Comparison of ENCODE assay signal across 9 cellular contexts in the genomic region with DNA sequence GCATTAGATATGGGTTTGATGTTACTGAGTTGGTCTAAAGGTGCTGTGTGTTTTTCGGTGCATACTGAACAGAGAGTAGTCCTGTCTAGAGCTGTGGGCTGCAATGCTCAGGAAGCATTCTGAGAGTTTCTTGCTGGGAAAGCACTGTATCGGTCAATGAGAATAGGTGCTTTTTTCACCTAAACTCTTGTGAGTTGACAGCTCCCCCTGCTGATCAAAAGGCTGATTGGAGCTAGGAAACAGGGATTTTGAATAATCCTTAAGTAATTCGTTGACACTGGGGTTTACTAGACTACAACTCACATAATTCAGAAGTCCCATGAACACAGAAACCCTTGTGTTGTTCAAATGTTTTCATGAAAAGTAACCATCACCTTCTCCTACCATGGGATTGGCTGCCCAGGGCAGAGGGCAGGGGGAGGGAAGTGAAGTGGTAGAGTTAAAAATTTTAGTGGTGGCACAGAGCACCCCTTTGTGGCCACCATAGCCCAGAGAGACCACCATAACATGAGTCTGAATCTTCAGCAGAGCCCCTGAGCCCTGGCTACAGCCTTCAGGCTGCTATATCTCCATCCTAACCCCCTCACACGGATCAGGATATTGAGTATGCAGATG. TPM values are rescaled to one million over a fixed set of nuclear protein-coding genes. Genes with fewer than 3 reads are reported as not detected.
DNase-seq lines count a peak whose midpoint lies in the region; ATAC-seq, FAIRE-seq and TF ChIP-seq lines count a peak whose summit lies in the region.
"Had no signal": no experiment of that assay in that cellular context is flagged by ENCODE, and none has a peak within 500 bp of the region (broad histone marks: within the 10 kb centered on the region; RNA-seq: fewer than 3 reads in every experiment).

No MANE protein-coding gene starts in this region.

- H3K9ac ChIP-seq in mammary epithelial cell (ENCODE audit: insufficient read depth, low read length) (no peak overlapping the region), kidney (ENCODE audit: low read length in 2 of 2) (no peak overlapping the region)
- H3K9ac ChIP-seq: BLaER1 had no signal

- H3K9me3 ChIP-seq in mammary epithelial cell (replicated peaks; ENCODE audit: insufficient read depth, low read length) (no peaks in the 10 kb centered on the region), kidney (ENCODE audit: control insufficient read depth in 1 of 2, low read length in 2 of 2) (no peaks in the 10 kb centered on the region)
- H3K9me3 ChIP-seq: BLaER1 had no signal

- H3K27me3 ChIP-seq in mammary epithelial cell (ENCODE audit: insufficient read depth, low read length), result no peaks in the 10 kb centered on the region
- H3K27me3 ChIP-seq: BLaER1 had no signal

- TF ChIP-seq CTCF in mammary epithelial cell (conservative IDR thresholded peaks at IDR 0.05 in 1 of 2, IDR thresholded peaks at IDR 0.05 in 1 of 2; ENCODE audit: extremely low read depth in 1 of 2, insufficient read depth in 1 of 2, low read depth in 1 of 2, low read length in 2 of 2) (peak; percentile 70 to 82), kidney (IDR thresholded peaks at IDR 0.05; ENCODE audit: borderline replicate concordance, extremely low read depth, insufficient read depth) (peak; percentile 80)

- DNase-seq in DMS153 (lab: John Stamatoyannopoulos, UW), result peak; percentile 6
- no peak for DNase-seq in DMS153 treated with DMSO at 0.1 percent for 48 hours (lab: John Stamatoyannopoulos, UW; ENCODE audit: unreplicated experiment)
- DNase-seq in HTR-8/SVneo (ENCODE audit: insufficient read length, low spot score), result no peak
- DNase-seq in mammary epithelial cell, result peak; percentile 52
- DNase-seq in kidney, result peak; percentile 15
- DNase-seq in stimulated activated naive CD4-positive, alpha-beta T cell treated with Interleukin-2 at 50 U/mL for 16 hours (lab: John Stamatoyannopoulos, UW), result peak; percentile 23

- no peak overlapping the region for H3K27ac ChIP-seq in mammary epithelial cell (ENCODE audit: insufficient read depth, low read depth, low read length)
- no peak overlapping the region for H3K27ac ChIP-seq in kidney (ENCODE audit: low read depth in 2 of 2, low read length in 2 of 2)
- H3K27ac ChIP-seq: BLaER1 had no signal

- no peaks in the 10 kb centered on the region for H3K36me3 ChIP-seq in mammary epithelial cell (ENCODE audit: insufficient read depth, low read length)
- H3K36me3 ChIP-seq in kidney (ENCODE audit: control insufficient read depth in 1 of 2, insufficient read depth in 2 of 2, low read length in 2 of 2), result no peaks in the 10 kb centered on the region
- H3K36me3 ChIP-seq: BLaER1 had no signal

- dilution Hi-C loops in mammary epithelial cell (cut with HindIII; ENCODE audit: low sequenced_read_pairs), result loop anchor here (10.0 kb wide), 1 partner anchor 267 kb away; no protein-coding TSS in a partner anchor

- WGBS in mammary epithelial cell (ENCODE audit: low coverage, missing lambda C conversion rate), result 4% methylated on average over 4 of the region's 4 CpGs

- CTCF ChIA-PET in mammary epithelial cell (lab: Charles Lee; ENCODE audit: low non-redundant PET), result interaction anchor here (0.6 kb wide), 2 partner anchors 272 to 401 kb away, joined by 3 to 6 read pairs; no protein-coding TSS in a partner anchor

- H3K4me1 ChIP-seq in mammary epithelial cell (ENCODE audit: insufficient read depth, low read length) (no peaks in the 10 kb centered on the region), kidney (ENCODE audit: control insufficient read depth in 1 of 2, insufficient read depth in 1 of 2, low read depth in 1 of 2, low read length in 2 of 2) (no peaks in the 10 kb centered on the region)
- H3K4me1 ChIP-seq: BLaER1 had no signal

- in situ Hi-C loops in mammary epithelial cell (cut with MboI; ENCODE audit: low sequenced_read_pairs in 2 of 2), result loop anchor here (5.0 to 25.0 kb wide), 6 partner anchors 95 to 757 kb away; partner anchors contain the start of genes CISH (in 1 of the 2) and MAPKAPK3 (in 1 of the 2)

- H4K20me1 ChIP-seq in mammary epithelial cell (ENCODE audit: insufficient read depth, low read length), result no peaks in the 10 kb centered on the region
- H4K20me1 ChIP-seq: BLaER1 had no signal

- H2AFZ ChIP-seq in mammary epithelial cell (ENCODE audit: low read depth, low read length), result no peak overlapping the region

- no peak overlapping the region for H3K4me3 ChIP-seq in mammary epithelial cell (replicated peaks in 1 of 3; ENCODE audit: insufficient read depth in 1 of 3, low read depth in 2 of 3, low read length in 3 of 3)
- H3K4me3 ChIP-seq in kidney (ENCODE audit: low read length in 2 of 2), result no peak overlapping the region
- H3K4me3 ChIP-seq: BLaER1 had no signal

- FAIRE-seq in HTR-8/SVneo (lab: Jason Lieb, UNC) (peak; percentile 90), kidney (lab: Jason Lieb, UNC) (peak; percentile 63)

- peak; percentile 92 for ATAC-seq in SK-N-SH treated with all-trans-retinoic acid at 6 μM for 48 hours
- no peak for ATAC-seq in HG03139 (IDR thresholded peaks at IDR 0.05; ENCODE audit: unreplicated experiment)

- BruUV-seq in mammary epithelial cell (replicated peaks; lab: Mats Ljungman, UMichigan), result no TSS peak

- H3K79me2 ChIP-seq in mammary epithelial cell (ENCODE audit: insufficient read depth, low read length), result no peaks in the 10 kb centered on the region

- intact Hi-C loops in mammary epithelial cell (cut with micrococcal nuclease), result loop anchor here (1.0 to 10.0 kb wide), 6 partner anchors 61 to 756 kb away; no protein-coding TSS in a partner anchor
- intact Hi-C loops in kidney (cut with DNase I), result loop anchor here (10.0 kb wide), 2 partner anchors 267 to 747 kb away; no protein-coding TSS in a partner anchor

- H3K4me2 ChIP-seq in mammary epithelial cell (ENCODE audit: insufficient read depth, low read depth, low read length), result no peak overlapping the region
- H3K4me2 ChIP-seq: BLaER1 had no signal

TF ChIP-seq in SK-N-SH treated with all-trans-retinoic acid at 6 μM for 48 hours, 23 proteins besides CTCF, POLR2A, EP300 and RAD21 (continues in another document):
- TF ChIP-seq OSR1 (CRISPR knock-in tag; IDR thresholded peaks at IDR 0.05) (no peak), PPARA (CRISPR knock-in tag; IDR thresholded peaks at IDR 0.05; ENCODE audit: borderline replicate concordance) (no peak), RARB (CRISPR knock-in tag; IDR thresholded peaks at IDR 0.05) (no peak), ZNF70 (CRISPR knock-in tag; IDR thresholded peaks at IDR 0.05) (no peak), GLIS3 (CRISPR knock-in tag; IDR thresholded peaks at IDR 0.05) (no peak), ZC3H10 (CRISPR knock-in tag; IDR thresholded peaks at IDR 0.05) (no peak)
- TF ChIP-seq, protein P1, sequence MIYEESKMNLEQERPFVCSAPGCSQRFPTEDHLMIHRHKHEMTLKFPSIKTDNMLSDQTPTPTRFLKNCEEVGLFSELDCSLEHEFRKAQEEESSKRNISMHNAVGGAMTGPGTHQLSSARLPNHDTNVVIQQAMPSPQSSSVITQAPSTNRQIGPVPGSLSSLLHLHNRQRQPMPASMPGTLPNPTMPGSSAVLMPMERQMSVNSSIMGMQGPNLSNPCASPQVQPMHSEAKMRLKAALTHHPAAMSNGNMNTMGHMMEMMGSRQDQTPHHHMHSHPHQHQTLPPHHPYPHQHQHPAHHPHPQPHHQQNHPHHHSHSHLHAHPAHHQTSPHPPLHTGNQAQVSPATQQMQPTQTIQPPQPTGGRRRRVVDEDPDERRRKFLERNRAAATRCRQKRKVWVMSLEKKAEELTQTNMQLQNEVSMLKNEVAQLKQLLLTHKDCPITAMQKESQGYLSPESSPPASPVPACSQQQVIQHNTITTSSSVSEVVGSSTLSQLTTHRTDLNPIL (CRISPR knock-in tag; IDR thresholded peaks at IDR 0.05; ENCODE audit: low read depth), result no peak
- TF ChIP-seq, protein P2, sequence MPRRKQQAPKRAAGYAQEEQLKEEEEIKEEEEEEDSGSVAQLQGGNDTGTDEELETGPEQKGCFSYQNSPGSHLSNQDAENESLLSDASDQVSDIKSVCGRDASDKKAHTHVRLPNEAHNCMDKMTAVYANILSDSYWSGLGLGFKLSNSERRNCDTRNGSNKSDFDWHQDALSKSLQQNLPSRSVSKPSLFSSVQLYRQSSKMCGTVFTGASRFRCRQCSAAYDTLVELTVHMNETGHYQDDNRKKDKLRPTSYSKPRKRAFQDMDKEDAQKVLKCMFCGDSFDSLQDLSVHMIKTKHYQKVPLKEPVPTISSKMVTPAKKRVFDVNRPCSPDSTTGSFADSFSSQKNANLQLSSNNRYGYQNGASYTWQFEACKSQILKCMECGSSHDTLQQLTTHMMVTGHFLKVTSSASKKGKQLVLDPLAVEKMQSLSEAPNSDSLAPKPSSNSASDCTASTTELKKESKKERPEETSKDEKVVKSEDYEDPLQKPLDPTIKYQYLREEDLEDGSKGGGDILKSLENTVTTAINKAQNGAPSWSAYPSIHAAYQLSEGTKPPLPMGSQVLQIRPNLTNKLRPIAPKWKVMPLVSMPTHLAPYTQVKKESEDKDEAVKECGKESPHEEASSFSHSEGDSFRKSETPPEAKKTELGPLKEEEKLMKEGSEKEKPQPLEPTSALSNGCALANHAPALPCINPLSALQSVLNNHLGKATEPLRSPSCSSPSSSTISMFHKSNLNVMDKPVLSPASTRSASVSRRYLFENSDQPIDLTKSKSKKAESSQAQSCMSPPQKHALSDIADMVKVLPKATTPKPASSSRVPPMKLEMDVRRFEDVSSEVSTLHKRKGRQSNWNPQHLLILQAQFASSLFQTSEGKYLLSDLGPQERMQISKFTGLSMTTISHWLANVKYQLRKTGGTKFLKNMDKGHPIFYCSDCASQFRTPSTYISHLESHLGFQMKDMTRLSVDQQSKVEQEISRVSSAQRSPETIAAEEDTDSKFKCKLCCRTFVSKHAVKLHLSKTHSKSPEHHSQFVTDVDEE (CRISPR knock-in tag; IDR thresholded peaks at IDR 0.05), result no peak

RNA-seq across cellular contexts. Expression of gene MANF, which starts 13.0 kb away (rescaled TPM):
- 100 to 1,000 TPM in 1 of 2 donors, 10 to 100 TPM in 1; 38.0 to 185 TPM for total RNA-seq in mammary epithelial cell
- polyA plus RNA-seq in mammary epithelial cell, result 132 TPM
- polyA minus RNA-seq in mammary epithelial cell, result 109 TPM
- 96.5 TPM for total RNA-seq in kidney
- polyA plus RNA-seq in kidney (ENCODE audit: insufficient read depth, low read depth, low replicate concordance), result 224 TPM

RNA-seq across cellular contexts. Expression of gene RBM15B, which starts 19.0 kb away (rescaled TPM):
- total RNA-seq in mammary epithelial cell (10 to 100 TPM; 33.3 to 40.8 TPM), kidney (28.0 TPM)
- polyA plus RNA-seq in mammary epithelial cell (19.5 TPM), kidney (ENCODE audit: insufficient read depth, low read depth, low replicate concordance) (9.8 TPM)
- 27.2 TPM for polyA minus RNA-seq in mammary epithelial cell

Comparison
In these comparisons a context has a peak if more than half of its experiments do, and no peak if none do; other contexts are left out.
1. DNase-seq: peak in DMS153 (single experiment), mammary epithelial cell (single experiment), kidney (single experiment) and stimulated activated naive CD4-positive, alpha-beta T cell treated with Interleukin-2 at 50 U/mL for 16 hours (single experiment); none in DMS153 treated with DMSO at 0.1 percent for 48 hours (single experiment) and HTR-8/SVneo (single experiment).